Comparison of ENCODE assay signal across 1 cellular context in genomic region chr3:57796261-57796660, GRCh38.
TF ChIP-seq lines count a peak whose summit lies in the region.

No MANE protein-coding gene starts in this region.

TF ChIP-seq in WTC11, 78 proteins besides CTCF, POLR2A, EP300 and RAD21 (continued from another document):
- no peak for TF ChIP-seq ZNF425 (CRISPR knock-in tag; conservative IDR thresholded peaks at IDR 0.05)
- TF ChIP-seq IRF1 (CRISPR knock-in tag; IDR thresholded peaks at IDR 0.05), result no peak
- TF ChIP-seq CDX4 (CRISPR knock-in tag; IDR thresholded peaks at IDR 0.05; ENCODE audit: borderline replicate concordance), result no peak
- TF ChIP-seq GABPB1 (CRISPR knock-in tag; IDR thresholded peaks at IDR 0.05), result no peak
